ENCODE assay signal across 9 cellular contexts in the genomic region with DNA sequence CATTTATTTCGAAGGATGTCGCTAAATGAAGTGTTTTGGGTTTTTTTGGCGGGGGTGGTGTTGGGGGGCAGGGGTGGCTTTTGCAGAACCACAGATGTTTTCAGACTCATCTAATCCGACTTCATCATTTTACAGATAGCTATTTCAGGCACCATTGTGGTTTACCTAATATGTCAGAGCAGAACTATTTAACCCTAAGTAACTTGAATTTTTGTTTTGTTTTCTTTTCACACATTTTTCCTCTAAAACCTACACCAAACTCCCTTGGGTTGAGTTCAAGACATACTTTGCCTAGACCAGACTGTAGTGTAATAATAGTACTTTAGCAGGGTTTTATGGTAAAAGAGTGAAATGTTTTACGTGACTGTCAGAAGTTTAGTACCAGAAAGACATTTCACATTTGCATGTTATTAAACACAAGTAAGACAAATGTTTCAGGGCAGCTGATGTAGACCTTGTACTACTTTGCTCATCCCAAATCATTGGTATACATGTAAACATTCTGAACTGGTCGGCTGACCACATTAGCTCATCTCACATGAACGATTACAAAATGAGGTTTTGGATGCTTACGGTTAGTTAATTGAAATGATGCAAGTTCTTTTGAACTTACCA. TPM values are rescaled to one million over a fixed set of nuclear protein-coding genes. Genes with fewer than 3 reads are reported as not detected.
DNase-seq lines count a peak whose midpoint lies in the region; ATAC-seq, FAIRE-seq and TF ChIP-seq lines count a peak whose summit lies in the region.
"Had no signal": no experiment of that assay in that cellular context is flagged by ENCODE, and none has a peak within 500 bp of the region (broad histone marks: within the 10 kb centered on the region; RNA-seq: fewer than 3 reads in every experiment).

No MANE protein-coding gene starts in this region.

- H3K27me3 ChIP-seq in brain microvascular endothelial cell (replicated peaks), result no peaks in the 10 kb centered on the region
- no peaks in the 10 kb centered on the region for H3K27me3 ChIP-seq in tibial nerve

- no peak overlapping the region for H3K4me3 Mint-ChIP-seq in mesothelial cell of epicardium
- H3K4me3 Mint-ChIP-seq: activated naive CD8-positive, alpha-beta T cell had no signal

- no peaks in the 10 kb centered on the region for H3K27me3 Mint-ChIP-seq in mesothelial cell of epicardium (ENCODE audit: low read depth)
- H3K27me3 Mint-ChIP-seq: activated naive CD8-positive, alpha-beta T cell had no signal

- DNase-seq in AG04449 (ENCODE audit: low read depth, low spot score), result peak; percentile 95
- DNase-seq in GM19239 (ENCODE audit: insufficient read length, low spot score), result no peak
- DNase-seq in brain microvascular endothelial cell, result peak; percentile 64
- peak in 1 of 2 donors; percentile 29 for DNase-seq in tibial nerve (ENCODE audit: low spot score in 2 of 2)
- no peak for DNase-seq in HuH-7 (ENCODE audit: low spot score)
- DNase-seq in HK-2 (ENCODE audit: unreplicated experiment), result no peak
- no peak for DNase-seq in mesothelial cell of epicardium (ENCODE audit: low spot score in 2 of 2, unreplicated experiment in 2 of 2)

- no peaks in the 10 kb centered on the region for H3K9me3 Mint-ChIP-seq in mesothelial cell of epicardium

- CTCF ChIA-PET in AG04449 (lab: Yijun Ruan, JAX), result interaction anchor here (0.7 to 3.6 kb wide), 6 partner anchors 13 to 343 kb away, joined by 3 to 22 read pairs (median 4); no protein-coding TSS in a partner anchor

- peak in 1 of 2 donors; percentile 63 for TF ChIP-seq EP300 in tibial nerve (IDR thresholded peaks at IDR 0.05)

- in situ Hi-C loops in brain microvascular endothelial cell (cut with HindIII; ENCODE audit: low pct_ligation_motif_present, low sequenced_read_pairs), result no loop called here

- H3K4me3 ChIP-seq in AG04449 (ENCODE audit: low read depth, low read length) (no peak overlapping the region), brain microvascular endothelial cell (ENCODE audit: low read depth, low read length) (no peak overlapping the region), tibial nerve (no peak overlapping the region)

- peaks cover 31% of the 10 kb centered on the region for H3K4me1 Mint-ChIP-seq in mesothelial cell of epicardium

- TF ChIP-seq CTCF in AG04449 (IDR thresholded peaks at IDR 0.05; ENCODE audit: insufficient read depth, low read length, missing control alignments) (no peak), brain microvascular endothelial cell (IDR thresholded peaks at IDR 0.05; ENCODE audit: low read depth, low read length, missing control alignments) (no peak), tibial nerve (IDR thresholded peaks at IDR 0.05) (no peak), mesothelial cell of epicardium (IDR thresholded peaks at IDR 0.05; ENCODE audit: unreplicated experiment) (no peak)

- no peak overlapping the region for H3K27ac Mint-ChIP-seq in mesothelial cell of epicardium

- H3K27ac ChIP-seq in brain microvascular endothelial cell (peak overlapping the region; percentile 78), tibial nerve (peak overlapping the region in 3 of 4 donors; percentile 0 to 79 (median 49))

- no peak for TF ChIP-seq POLR2A in tibial nerve (IDR thresholded peaks at IDR 0.05)

- H3K4me1 ChIP-seq in tibial nerve, result peaks cover 0 to 49% (median 8%) of the 10 kb centered on the region in 4 donors

- ATAC-seq in HG03108 (IDR thresholded peaks at IDR 0.05; ENCODE audit: unreplicated experiment), result peak; percentile 83

- POLR2A ChIA-PET in AG04449 (lab: Yijun Ruan, JAX), result interaction anchor here (0.8 to 1.6 kb wide), 4 partner anchors 9 to 55 kb away, joined by 3 to 8 read pairs (median 4); no protein-coding TSS in a partner anchor

- H3K9me3 ChIP-seq in tibial nerve, result no peaks in the 10 kb centered on the region

- 57 to 63% methylated on average over 8 of the region's 8 CpGs for WGBS in tibial nerve, 2 donors

- peaks cover 2% of the 10 kb centered on the region for H3K36me3 Mint-ChIP-seq in mesothelial cell of epicardium

- FAIRE-seq in GM19239 (lab: Jason Lieb, UNC), result peak; percentile 99

- H3K36me3 ChIP-seq in brain microvascular endothelial cell (replicated peaks) (no peaks in the 10 kb centered on the region), tibial nerve (no peaks in the 10 kb centered on the region)

RNA-seq across cellular contexts. Expression of a gene that starts 37.7 kb away (rescaled TPM):
- 10 to 100 TPM; 42.9 to 63.0 (median 56.0) TPM for total RNA-seq in tibial nerve
- 53.6 to 62.6 TPM (median 59.8 TPM) in 3 replicates for total RNA-seq in mesothelial cell of epicardium

Comparison
In these comparisons a context has a peak if more than half of its experiments do, and no peak if none do; other contexts are left out.
1. DNase-seq: peak in AG04449 (single experiment) and brain microvascular endothelial cell (single experiment); none in GM19239 (single experiment), HuH-7 (single experiment), HK-2 (single experiment) and mesothelial cell of epicardium (0 of 2).